In genomic region chr3:60053518-60054265, GRCh38 we compare ENCODE assay signal across 1 cellular context.
TF ChIP-seq lines count a peak whose summit lies in the region.

No MANE protein-coding gene starts in this region.

TF ChIP-seq in K562, 482 proteins besides CTCF, POLR2A, EP300 and RAD21 (continued from another document):
- TF ChIP-seq E2F8 (IDR thresholded peaks at IDR 0.05; ENCODE audit: low read depth, partially characterized antibody) (no peak), RFX5 (IDR thresholded peaks at IDR 0.05; ENCODE audit: low read depth, low read length) (no peak), PBX2 (CRISPR knock-in tag; IDR thresholded peaks at IDR 0.05; ENCODE audit: low read depth) (no peak), PBX2 (tag; conservative IDR thresholded peaks at IDR 0.05; ENCODE audit: low read depth) (no peak), SP1 (CRISPR knock-in tag; IDR thresholded peaks at IDR 0.05) (no peak), ZNF316 (IDR thresholded peaks at IDR 0.05) (peak; percentile 43; the same call in 1 of the 2 replicates), CXXC5 (CRISPR knock-in tag; IDR thresholded peaks at IDR 0.05) (no peak), CGGBP1 (CRISPR knock-in tag; IDR thresholded peaks at IDR 0.05) (no peak), BMI1 (IDR thresholded peaks at IDR 0.05; ENCODE audit: low read length) (no peak), ZNF584 (CRISPR knock-in tag; IDR thresholded peaks at IDR 0.05; ENCODE audit: low read depth) (no peak), MCM2 (IDR thresholded peaks at IDR 0.05; ENCODE audit: low read depth) (no peak), RFX7 (CRISPR knock-in tag; IDR thresholded peaks at IDR 0.05) (no peak), JUND (IDR thresholded peaks at IDR 0.05; ENCODE audit: borderline replicate concordance, low read depth, low read length) (peak; percentile 63; the same call in 1 of the 2 replicates), JUND (tag; IDR thresholded peaks at IDR 0.05; ENCODE audit: borderline replicate concordance, low read depth, low read length) (no peak; the same call in 2 of the 3 replicates), MYBL2 (IDR thresholded peaks at IDR 0.05; ENCODE audit: low read depth) (no peak), MYBL2 (CRISPR knock-in tag; IDR thresholded peaks at IDR 0.05; ENCODE audit: borderline replicate concordance) (no peak), TAL1 (IDR thresholded peaks at IDR 0.05) (no peak), FOSL1 (tag; conservative IDR thresholded peaks at IDR 0.05) (peak; percentile 55), OTX1 (CRISPR knock-in tag; IDR thresholded peaks at IDR 0.05) (no peak), SAP30 (IDR thresholded peaks at IDR 0.05; ENCODE audit: borderline replicate concordance, insufficient read depth, low read depth, low read length, poor library complexity, severe bottlenecking) (no peak), ELF4 (CRISPR knock-in tag; IDR thresholded peaks at IDR 0.05) (no peak), NFE2 (IDR thresholded peaks at IDR 0.05; ENCODE audit: low read depth) (peak; percentile 71), ZBTB1 (CRISPR knock-in tag; IDR thresholded peaks at IDR 0.05; ENCODE audit: borderline replicate concordance, low read depth) (no peak), ARID2 (IDR thresholded peaks at IDR 0.05) (no peak), ZNF324 (CRISPR knock-in tag; IDR thresholded peaks at IDR 0.05) (no peak), TCFL5 (CRISPR knock-in tag; conservative IDR thresholded peaks at IDR 0.05) (no peak), STAG1 (CRISPR knock-in tag; IDR thresholded peaks at IDR 0.05; ENCODE audit: borderline replicate concordance) (no peak)
